ENCODE assay signal across 1 cellular context in genomic region chr14:23006544-23007419, GRCh38.
TF ChIP-seq lines count a peak whose summit lies in the region.

No MANE protein-coding gene starts in this region.

TF ChIP-seq in A549, 52 proteins besides CTCF, POLR2A, EP300 and RAD21 (continued from another document):
- TF ChIP-seq MAX (IDR thresholded peaks at IDR 0.05) (peak; percentile 97), TFCP2L1 (CRISPR knock-in tag; IDR thresholded peaks at IDR 0.05) (0 out of 2 replicates have a peak, but pooled peaks have one; percentile 66), MAFK (IDR thresholded peaks at IDR 0.05; ENCODE audit: partially characterized antibody) (peak; percentile 88), BCL3 (IDR thresholded peaks at IDR 0.05) (peak; percentile 83; the same call in 2 of the 3 replicates), HDAC2 (IDR thresholded peaks at IDR 0.05) (no peak), PBX3 (IDR thresholded peaks at IDR 0.05) (peak; percentile 88; the same call in 1 of the 2 replicates), ZC3H11A (IDR thresholded peaks at IDR 0.05) (no peak)
